10 cellular contexts compared by ENCODE assay signal in the genomic region with DNA sequence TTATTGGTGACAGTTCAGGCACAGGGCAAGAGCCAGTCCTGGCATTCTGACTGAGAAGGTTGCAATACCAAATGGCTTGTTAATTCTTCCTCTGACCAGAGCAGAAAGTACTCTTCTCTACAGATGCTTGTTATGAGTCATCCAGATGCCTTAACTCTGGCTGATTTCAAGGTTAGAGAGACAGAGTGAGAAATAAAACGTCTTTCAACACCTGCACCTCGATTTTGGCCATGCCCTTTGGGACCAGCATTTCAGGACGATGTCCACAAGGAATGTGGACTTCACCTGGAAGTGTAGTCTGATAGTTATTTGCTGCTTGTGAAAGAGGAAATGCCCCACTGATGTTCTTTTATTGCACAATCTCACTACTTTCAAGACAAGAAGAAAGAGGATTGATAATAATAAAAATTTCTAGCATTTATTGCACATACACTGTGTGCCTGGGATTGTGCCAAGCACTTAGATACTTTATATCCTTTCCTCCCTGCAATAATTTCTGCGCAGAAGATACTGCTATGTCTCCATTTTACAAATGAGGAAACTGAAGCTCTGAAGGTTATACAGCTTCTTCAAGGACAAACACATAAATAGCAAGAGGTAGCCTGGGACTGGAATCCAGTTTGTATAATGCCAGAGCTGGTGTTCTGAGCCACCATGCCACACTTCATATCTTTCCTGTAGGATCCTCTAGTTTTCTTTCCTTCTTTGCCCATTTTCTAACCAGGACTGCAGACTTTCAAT. TPM values are rescaled to one million over a fixed set of nuclear protein-coding genes. Genes with fewer than 3 reads are reported as not detected.
DNase-seq lines count a peak whose midpoint lies in the region; ATAC-seq, FAIRE-seq and TF ChIP-seq lines count a peak whose summit lies in the region.
"Had no signal": no experiment of that assay in that cellular context is flagged by ENCODE, and none has a peak within 500 bp of the region (broad histone marks: within the 10 kb centered on the region; RNA-seq: fewer than 3 reads in every experiment).

No MANE protein-coding gene starts in this region.

- intact Hi-C loops in sciatic nerve (cut with DNase I): no loop called here

- H3F3A ChIP-seq in SU-DHL-6 (ENCODE audit: insufficient read depth): no peaks in the 10 kb centered on the region

- H3K36me3 ChIP-seq in SU-DHL-6 (ENCODE audit: low read length): no peaks in the 10 kb centered on the region

- no peaks in the 10 kb centered on the region for H4K20me1 ChIP-seq in SU-DHL-6 (ENCODE audit: low read depth, low read length)

- peak; percentile 12 to 13 for DNase-seq in A549 (ENCODE audit: low read depth in 1 of 2, low spot score in 1 of 2)
- DNase-seq in sciatic nerve (ENCODE audit: low spot score): no peak
- no peak for DNase-seq in NCI-H82 treated with DMSO at 0.1 percent for 48 hours (lab: John Stamatoyannopoulos, UW; ENCODE audit: unreplicated experiment)
- no peak for DNase-seq in stimulated activated CD4-positive, alpha-beta T cell treated with anti-CD3 and anti-CD28 coated beads, Interleukin-2, amount 100 ng/mL, for 24 hours
- no peak for DNase-seq in C1 segment of cervical spinal cord (lab: John Stamatoyannopoulos, UW)

- no peak for TF ChIP-seq EP300 in A549 (IDR thresholded peaks at IDR 0.05)

- TF ChIP-seq RAD21 in A549 (conservative IDR thresholded peaks at IDR 0.05 in 1 of 2, IDR thresholded peaks at IDR 0.05 in 1 of 2): no peak

- CTCF ChIA-PET in A549 (lab: Yijun Ruan, JAX): no interaction called here

- no peak overlapping the region for H3K9ac ChIP-seq in SU-DHL-6 (ENCODE audit: low read length)

- no peaks in the 10 kb centered on the region for H3K79me2 ChIP-seq in SU-DHL-6 (ENCODE audit: insufficient read depth, low read length)

- peaks cover 7% of the 10 kb centered on the region; the same call in 2 of the 3 replicates for H3K4me1 ChIP-seq in A549

- H3K4me3 ChIP-seq in A549 (no peak overlapping the region), SU-DHL-6 (ENCODE audit: insufficient read depth, low read length, poor library complexity, severe bottlenecking) (no peak overlapping the region)
- H3K4me3 ChIP-seq: skin epidermis had no signal

- H3K9me3 ChIP-seq in A549 (no peaks in the 10 kb centered on the region), SU-DHL-6 (ENCODE audit: insufficient read depth, low read length) (no peaks in the 10 kb centered on the region)

- FAIRE-seq in A549 (lab: Jason Lieb, UNC): no peak
- FAIRE-seq: G401.6 had no signal

- peak overlapping the region; percentile 15 for H2AFZ ChIP-seq in SU-DHL-6 (ENCODE audit: low read depth, low read length, severe bottlenecking)

- POLR2A ChIA-PET in A549 (lab: Yijun Ruan, JAX): no interaction called here

- H3K27ac ChIP-seq in A549 (no peak overlapping the region; a peak in 1 of 6 replicates), SU-DHL-6 (ENCODE audit: low read depth, low read length) (no peak overlapping the region)
- H3K27ac ChIP-seq: skin epidermis had no signal

- no peaks in the 10 kb centered on the region for H3K27me3 ChIP-seq in SU-DHL-6 (ENCODE audit: low read length)

- peak; percentile 57 to 70; a peak in 3 of 6 replicates for ATAC-seq in A549
- peak; percentile 100 for ATAC-seq in GM19043 (IDR thresholded peaks at IDR 0.05; ENCODE audit: low read depth, unreplicated experiment)
- ATAC-seq in HG03103 (IDR thresholded peaks at IDR 0.05; ENCODE audit: low read depth, unreplicated experiment): peak; percentile 99
- ATAC-seq in sciatic nerve: peak; percentile 61

- 32% methylated on average over 4 of the region's 4 CpGs for WGBS in A549 (ENCODE audit: missing lambda C conversion rate)

- H3K4me2 ChIP-seq in A549 (peak overlapping the region; percentile 1; the same call in 2 of the 3 replicates), SU-DHL-6 (ENCODE audit: low read depth, low read length, poor library complexity, severe bottlenecking) (no peak overlapping the region)

- H3K9me2 ChIP-seq in SU-DHL-6 (replicated peaks; ENCODE audit: insufficient read depth, low read length): no peaks in the 10 kb centered on the region

- no peak for TF ChIP-seq CTCF in A549 (IDR thresholded peaks at IDR 0.05)
- TF ChIP-seq CTCF in SU-DHL-6 (IDR thresholded peaks at IDR 0.05; ENCODE audit: insufficient read depth, low read length, poor library complexity, severe bottlenecking): no peak

- no peak for TF ChIP-seq POLR2A in A549 (IDR thresholded peaks at IDR 0.05; ENCODE audit: low read length)

TF ChIP-seq in A549, 52 proteins besides CTCF, POLR2A, EP300 and RAD21:
- no peak for TF ChIP-seq PHF8 (IDR thresholded peaks at IDR 0.05; ENCODE audit: borderline replicate concordance, low read depth)
- peak in 1 of 2 experiments; percentile 61; a peak in 1 of 4 replicates for TF ChIP-seq CEBPB (IDR thresholded peaks at IDR 0.05)
- no peak for TF ChIP-seq FOSL2 (IDR thresholded peaks at IDR 0.05)
- TF ChIP-seq FOSL2 (CRISPR knock-in tag; IDR thresholded peaks at IDR 0.05): peak; percentile 53

RNA-seq across cellular contexts. Expression of gene MCM3, which starts 33.5 kb away (rescaled TPM):
- polyA plus RNA-seq in A549 (2011; rRNA removed) (105 and 111 TPM in 2 replicates), A549 (2017; fragmentation: RNase III; extraction: RNeasy Plus Mini Kit Qiagen cat#74134 plus additional on column Dnase treatment) (94.7 to 101 TPM (median 95.9 TPM) in 3 replicates)
- 106 and 111 TPM in 2 replicates for polyA plus RNA-seq in A549 (2012; cell fraction: cytosol; rRNA removed)
- polyA plus RNA-seq in A549 (2012; cell fraction: nucleus; rRNA removed): 148 and 202 TPM in 2 replicates
- 106 and 117 TPM in 2 replicates for polyA minus RNA-seq in A549 (2011; rRNA and poly(A)+ RNA removed)
- 27.4 TPM for total RNA-seq in sciatic nerve

RNA-seq across cellular contexts. Expression of gene PAQR8, which starts 43.9 kb away (rescaled TPM):
- polyA plus RNA-seq in A549 (2011; rRNA removed): 1.2 and 1.3 TPM in 2 replicates
- polyA plus RNA-seq in A549 (2012; cell fraction: cytosol; rRNA removed): 0.24 and 0.35 TPM in 2 replicates
- 0.27 and 0.36 TPM in 2 replicates for polyA plus RNA-seq in A549 (2012; cell fraction: nucleus; rRNA removed)
- polyA plus RNA-seq in A549 (2017; fragmentation: RNase III; extraction: RNeasy Plus Mini Kit Qiagen cat#74134 plus additional on column Dnase treatment): 0.50 to 0.84 TPM (median 0.80 TPM) in 3 replicates
- polyA minus RNA-seq in A549 (2011; rRNA and poly(A)+ RNA removed): 0.99 and 1.6 TPM in 2 replicates
- 24.3 TPM for total RNA-seq in sciatic nerve

Comparison
In these comparisons a context has a peak if more than half of its experiments do, and no peak if none do; other contexts are left out.
1. DNase-seq: peak in A549 (2 of 2); none in sciatic nerve (single experiment), NCI-H82 treated with DMSO at 0.1 percent for 48 hours (single experiment), stimulated activated CD4-positive, alpha-beta T cell treated with anti-CD3 and anti-CD28 coated beads, Interleukin-2, amount 100 ng/mL, for 24 hours (0 of 2) and C1 segment of cervical spinal cord (0 of 14).
2. Peak in every context shown above with its lines, with median percentiles within 50 percentile points of each other: ATAC-seq.